8 cellular contexts compared by ENCODE assay signal in the genomic region with DNA sequence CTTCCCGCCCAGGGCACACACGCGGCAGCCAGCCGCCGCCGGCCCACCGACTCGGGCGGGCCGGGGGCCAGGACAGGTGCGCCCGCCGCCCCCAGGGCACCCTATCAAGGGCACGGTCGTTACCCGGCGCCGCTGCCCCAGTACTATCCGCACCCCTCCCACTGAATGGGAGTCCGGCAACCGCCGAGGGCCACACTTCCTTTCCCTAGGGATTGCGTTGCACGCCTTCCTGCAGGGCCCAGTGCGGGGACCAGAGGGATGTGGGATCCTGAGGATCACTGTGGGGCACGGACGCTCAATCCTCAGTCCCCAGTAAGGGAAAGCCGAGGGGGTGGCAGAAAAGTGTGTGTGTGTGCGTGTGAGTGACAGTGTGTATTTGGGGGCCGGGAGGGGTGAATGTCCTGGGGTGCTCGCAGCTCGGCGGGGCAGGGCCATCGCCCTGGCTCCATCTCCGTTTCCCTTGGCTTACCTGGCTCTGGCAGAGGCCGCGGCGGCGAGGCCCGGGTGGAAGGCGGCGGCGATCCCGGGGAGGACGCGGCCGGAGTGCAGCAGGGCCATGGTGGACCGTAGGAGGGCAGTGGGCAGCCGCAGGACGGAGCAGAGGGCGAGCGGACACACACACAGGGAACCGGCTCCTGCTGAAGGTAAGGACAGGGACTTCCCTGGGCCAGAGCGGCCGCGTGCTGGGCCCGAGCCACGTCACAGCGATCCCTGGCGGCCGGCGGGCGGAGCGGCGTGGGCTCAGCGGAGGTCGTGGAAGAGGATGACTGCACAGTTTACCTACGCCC. TPM values are rescaled to one million over a fixed set of nuclear protein-coding genes. Genes with fewer than 3 reads are reported as not detected.
DNase-seq lines count a peak whose midpoint lies in the region; ATAC-seq and TF ChIP-seq lines count a peak whose summit lies in the region.

A gene (minus strand): TSS at position 646 of the 788 bp plus-strand sequence. CDS start 88 bp downstream, at position 558.

- no peaks in the 10 kb centered on the region for H3K36me3 ChIP-seq in kidney epithelial cell (ENCODE audit: control insufficient read depth, insufficient read depth, low read length)

- DNase-seq in AG08396 (ENCODE audit: low spot score) = peak; percentile 93
- peak; percentile 84 for DNase-seq in NCI-H2227 (lab: John Stamatoyannopoulos, UW; ENCODE audit: unreplicated experiment)
- DNase-seq in activated CD4-positive, CD25-positive, alpha-beta regulatory T cell treated with anti-CD3 and anti-CD28 coated beads, Interleukin-2, amount 50 U/mL, for 16 hours (ENCODE audit: low read depth, low spot score) = peak; percentile 58
- DNase-seq in cerebellar cortex (ENCODE audit: low spot score) = peak; percentile 86
- DNase-seq in kidney epithelial cell (ENCODE audit: low read depth) = peak; percentile 44
- peak; percentile 69 to 77 for DNase-seq in stimulated activated CD4-positive, alpha-beta T cell treated with anti-CD3 and anti-CD28 coated beads, Interleukin-15, amount 100 ng/mL, for 48 hours (ENCODE audit: low read depth in 2 of 2)

- peak; percentile 80 for TF ChIP-seq CTCF in kidney epithelial cell (IDR thresholded peaks at IDR 0.05; ENCODE audit: insufficient read depth, low read length, poor library complexity, severe bottlenecking)

- H3K27me3 ChIP-seq in kidney epithelial cell (ENCODE audit: control insufficient read depth, insufficient read depth, low read length) = no peaks in the 10 kb centered on the region

- ATAC-seq in GM18873 (IDR thresholded peaks at IDR 0.05; ENCODE audit: low FRiP score, unreplicated experiment) (peak; percentile 88), HG03139 (IDR thresholded peaks at IDR 0.05; ENCODE audit: unreplicated experiment) (peak; percentile 94)

- peak within 1 kb of the TSS; percentile 74 for H3K4me3 ChIP-seq in kidney epithelial cell (ENCODE audit: low read depth, low read length)

RNA-seq across cellular contexts. Expression of the gene that starts here (rescaled TPM):
- total RNA-seq in kidney epithelial cell = 114 and 116 TPM in 2 replicates

Comparison
In these comparisons a context has a peak if more than half of its experiments do, and no peak if none do; other contexts are left out.
1. Peak in every context shown above with its lines: DNase-seq, ATAC-seq and H3K4me3 ChIP-seq.